13 cellular contexts compared by ENCODE assay signal in the genomic region with DNA sequence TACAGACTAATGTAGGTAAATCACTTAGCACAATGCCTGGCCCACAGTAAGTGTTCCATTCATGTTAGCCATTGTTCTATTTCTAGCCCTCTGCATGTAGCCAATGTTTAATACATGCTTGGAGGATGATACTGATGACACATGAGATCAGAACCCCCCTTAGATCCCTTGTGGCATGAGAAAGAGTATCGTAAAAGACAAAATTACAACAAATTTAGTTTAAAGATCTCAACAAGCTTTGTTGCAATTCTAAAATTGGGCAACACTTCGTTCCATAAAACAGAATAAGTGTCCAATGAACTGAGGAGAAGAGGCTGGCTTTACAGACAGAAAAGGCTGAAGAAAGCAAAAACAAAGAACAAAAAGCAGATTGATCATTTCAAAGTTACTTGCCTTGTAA.
A peak's percentile ranks its signal among the peaks of the same experiment; 100 is the strongest.
DNase-seq lines count a peak whose midpoint lies in the region; ATAC-seq, FAIRE-seq and TF ChIP-seq lines count a peak whose summit lies in the region.
"Had no signal": no experiment of that assay in that cellular context is flagged by ENCODE, and none has a peak within 500 bp of the region (broad histone marks: within the 10 kb centered on the region; RNA-seq: fewer than 3 reads in every experiment).

No MANE protein-coding gene starts in this region.

- no peaks in the 10 kb centered on the region for H3K36me3 ChIP-seq in BLaER1 treated with 17β-estradiol and CSF1 and Interleukin-3, amounts not matched to agents 10 nM and 100 nM
- H3K36me3 ChIP-seq in GM23338 (ENCODE audit: insufficient read depth) (no peaks in the 10 kb centered on the region), RWPE2 (ENCODE audit: low read depth) (no peaks in the 10 kb centered on the region), neural progenitor cell (no peaks in the 10 kb centered on the region)

- peaks cover 5% of the 10 kb centered on the region; the same call in 2 of the 3 replicates for H3K4me1 Mint-ChIP-seq in GM23338
- H3K4me1 Mint-ChIP-seq in neural progenitor cell = peaks cover 18% of the 10 kb centered on the region
- H3K4me1 Mint-ChIP-seq in WTC11 = peaks cover 2% of the 10 kb centered on the region

- no peaks in the 10 kb centered on the region for H4K20me1 ChIP-seq in BLaER1 treated with 17β-estradiol and CSF1 and Interleukin-3, amounts not matched to agents 10 nM and 100 nM
- H4K20me1 ChIP-seq in GM23338 (replicated peaks; ENCODE audit: insufficient read depth) (no peaks in the 10 kb centered on the region), neural progenitor cell (ENCODE audit: low read depth) (no peaks in the 10 kb centered on the region)

- FAIRE-seq in RCC 7860 (lab: Jason Lieb, UNC) = no peak
- FAIRE-seq: urothelium cell line had no signal

- TF ChIP-seq CTCF in GM23338 (conservative IDR thresholded peaks at IDR 0.05; ENCODE audit: low read depth in 2 of 2) = no peak
- no peak for TF ChIP-seq CTCF in RWPE2 (IDR thresholded peaks at IDR 0.05; ENCODE audit: poor library complexity, severe bottlenecking)
- TF ChIP-seq CTCF in neural progenitor cell (IDR thresholded peaks at IDR 0.05) = no peak
- no peak for TF ChIP-seq CTCF in WTC11 (IDR thresholded peaks at IDR 0.05)

- POLR2A ChIA-PET in WTC11 (lab: Charles Lee) = no interaction called here

- H3K9me3 ChIP-seq in BLaER1 treated with 17β-estradiol and CSF1 and Interleukin-3, amounts not matched to agents 10 nM and 100 nM (replicated peaks in 1 of 11) = no peaks in the 10 kb centered on the region
- H3K9me3 ChIP-seq in RWPE2 (ENCODE audit: severe bottlenecking) (no peaks in the 10 kb centered on the region), neural progenitor cell (ENCODE audit: low read depth) (no peaks in the 10 kb centered on the region)

- no peaks in the 10 kb centered on the region for H3K9me3 Mint-ChIP-seq in GM23338
- no peaks in the 10 kb centered on the region for H3K9me3 Mint-ChIP-seq in neural progenitor cell
- peaks cover 7% of the 10 kb centered on the region for H3K9me3 Mint-ChIP-seq in WTC11

- H3K79me2 ChIP-seq in GM23338 (replicated peaks; ENCODE audit: insufficient read depth) (no peaks in the 10 kb centered on the region), neural progenitor cell (ENCODE audit: low read depth) (no peaks in the 10 kb centered on the region)
- H3K79me2 ChIP-seq: parathyroid adenoma had no signal

- peaks cover 2% of the 10 kb centered on the region for H3K27me3 Mint-ChIP-seq in GM23338 (ENCODE audit: insufficient read depth, low read depth, poor library complexity)
- H3K27me3 Mint-ChIP-seq in neural progenitor cell (ENCODE audit: insufficient read depth, low read depth) = peaks cover 4% of the 10 kb centered on the region
- H3K27me3 Mint-ChIP-seq in WTC11 (ENCODE audit: low read depth) = 0 out of 2 replicates have a peak, but pooled peaks cover 4% of the 10 kb centered on the region

- no peaks in the 10 kb centered on the region for H3K9me2 ChIP-seq in GM23338 (ENCODE audit: insufficient read depth)

- H3K27ac Mint-ChIP-seq in GM23338 (no peak overlapping the region), neural progenitor cell (peak overlapping the region; percentile 13), WTC11 (no peak overlapping the region)

- H3K4me3 Mint-ChIP-seq in GM23338 (no peak overlapping the region), neural progenitor cell (no peak overlapping the region), WTC11 (no peak overlapping the region)

- H3F3A ChIP-seq in GM23338 (replicated peaks; ENCODE audit: low read depth) (0 out of 2 replicates have a peak, but pooled peaks cover 2% of the 10 kb centered on the region), neural progenitor cell (ENCODE audit: low read depth) (peaks cover 39% of the 10 kb centered on the region)

- H3K4me2 ChIP-seq in BLaER1 treated with 17β-estradiol and CSF1 and Interleukin-3, amounts not matched to agents 10 nM and 100 nM = peak overlapping the region; percentile 60 to 87 (median 70)
- H3K4me2 ChIP-seq in GM23338 (no peak overlapping the region), neural progenitor cell (no peak overlapping the region)

- H3K4me1 ChIP-seq in BLaER1 treated with 17β-estradiol and CSF1 and Interleukin-3, amounts not matched to agents 10 nM and 100 nM = peaks cover 46 to 78% (median 59%) of the 10 kb centered on the region in 10 experiments
- no peaks in the 10 kb centered on the region; the same call in 1 of the 2 replicates for H3K4me1 ChIP-seq in GM23338 (ENCODE audit: insufficient read depth)
- peaks cover 20% of the 10 kb centered on the region for H3K4me1 ChIP-seq in RWPE2 (ENCODE audit: insufficient read depth, poor library complexity, severe bottlenecking)
- peaks cover 23% of the 10 kb centered on the region for H3K4me1 ChIP-seq in neural progenitor cell
- H3K4me1 ChIP-seq: parathyroid adenoma had no signal

- CTCF ChIA-PET in WTC11 (lab: Charles Lee) = interaction anchor here (1.8 to 2.5 kb wide), 3 partner anchors 8 to 194 kb away, joined by 5 to 6 read pairs (median 6); no protein-coding TSS in a partner anchor

- H3K9ac ChIP-seq in BLaER1 treated with 17β-estradiol and CSF1 and Interleukin-3, amounts not matched to agents 10 nM and 100 nM = peak overlapping the region in 5 of 11 experiments; percentile 4 to 23 (median 9); a peak in 4 of 22 replicates
- no peak overlapping the region for H3K9ac ChIP-seq in neural progenitor cell
- H3K9ac ChIP-seq: parathyroid adenoma had no signal

- no peak overlapping the region for H3K4me3 ChIP-seq in BLaER1 treated with 17β-estradiol and CSF1 and Interleukin-3, amounts not matched to agents 10 nM and 100 nM
- no peak overlapping the region for H3K4me3 ChIP-seq in GM23338
- H3K4me3 ChIP-seq in RWPE2 (ENCODE audit: severe bottlenecking) = no peak overlapping the region
- no peak overlapping the region for H3K4me3 ChIP-seq in neural progenitor cell

- ATAC-seq in GM23338 = no peak
- ATAC-seq in RWPE2 (ENCODE audit: low read depth) = no peak
- ATAC-seq in WTC11 = no peak

- H3K27me3 ChIP-seq in BLaER1 treated with 17β-estradiol and CSF1 and Interleukin-3, amounts not matched to agents 10 nM and 100 nM = no peaks in the 10 kb centered on the region
- H3K27me3 ChIP-seq in GM23338 (ENCODE audit: insufficient read depth) = no peaks in the 10 kb centered on the region
- H3K27me3 ChIP-seq in RWPE2 (ENCODE audit: insufficient read depth, poor library complexity, severe bottlenecking) = no peaks in the 10 kb centered on the region
- no peaks in the 10 kb centered on the region for H3K27me3 ChIP-seq in neural progenitor cell

- no peak for DNase-seq in GM23338 (ENCODE audit: low spot score)
- DNase-seq in RWPE2 (ENCODE audit: low spot score) = no peak
- no peak for DNase-seq in neural progenitor cell (ENCODE audit: low spot score)
- DNase-seq in RCC 7860 (ENCODE audit: low spot score) = no peak
- DNase-seq in T-helper 2 cell = no peak
- no peak for DNase-seq in SW 1271 (lab: John Stamatoyannopoulos, UW)
- DNase-seq in WTC11 (ENCODE audit: low spot score) = no peak
- DNase-seq: activated CD8-positive, alpha-beta memory T cell treated with anti-CD3 and anti-CD28 coated beads, Interleukin-2, amount 50 U/mL, for 48 hours; C1 segment of cervical spinal cord; NCI-H446 treated with DMSO at 0.1 percent for 48 hours had no signal

- H3K36me3 Mint-ChIP-seq in GM23338 (ENCODE audit: low read depth) (no peaks in the 10 kb centered on the region), neural progenitor cell (peaks cover 2% of the 10 kb centered on the region), WTC11 (no peaks in the 10 kb centered on the region)

- H2AFZ ChIP-seq in GM23338 = peak overlapping the region; percentile 76
- H2AFZ ChIP-seq in neural progenitor cell (replicated peaks) = no peak overlapping the region

- H3K27ac ChIP-seq in BLaER1 treated with 17β-estradiol and CSF1 and Interleukin-3, amounts not matched to agents 10 nM and 100 nM = peak overlapping the region; percentile 35 to 74 (median 69); a peak in 21 of 22 replicates
- no peak overlapping the region for H3K27ac ChIP-seq in GM23338 (ENCODE audit: low read depth)
- H3K27ac ChIP-seq in RWPE2 (ENCODE audit: poor library complexity, severe bottlenecking) = peak overlapping the region; percentile 90
- no peak overlapping the region for H3K27ac ChIP-seq in neural progenitor cell
- H3K27ac ChIP-seq: parathyroid adenoma had no signal

TF ChIP-seq in GM23338, 12 proteins besides CTCF, POLR2A, EP300 and RAD21 (continues in another document):
- TF ChIP-seq POLR2AphosphoS5 (IDR thresholded peaks at IDR 0.05; ENCODE audit: low read depth) = no peak
- TF ChIP-seq ZNF331 (CRISPR knock-in tag; IDR thresholded peaks at IDR 0.05; ENCODE audit: low read depth) = no peak
- no peak for TF ChIP-seq ETS1 (IDR thresholded peaks at IDR 0.05)
- no peak for TF ChIP-seq EZH2phosphoT487 (IDR thresholded peaks at IDR 0.05; ENCODE audit: unreplicated experiment)
- no peak for TF ChIP-seq NANOG (IDR thresholded peaks at IDR 0.05; ENCODE audit: borderline replicate concordance)

TF ChIP-seq in WTC11, 78 proteins besides CTCF, POLR2A, EP300 and RAD21 (continues in another document):
- TF ChIP-seq PRDM15 (CRISPR knock-in tag; IDR thresholded peaks at IDR 0.05) = no peak

Comparison
In these comparisons a context has a peak if more than half of its experiments do, and no peak if none do; other contexts are left out.
1. H3K27ac ChIP-seq: peak in BLaER1 treated with 17β-estradiol and CSF1 and Interleukin-3, amounts not matched to agents 10 nM and 100 nM (11 of 11) and RWPE2 (single experiment); none in GM23338 (single experiment) and neural progenitor cell (single experiment).
2. H3K4me2 ChIP-seq: peak in BLaER1 treated with 17β-estradiol and CSF1 and Interleukin-3, amounts not matched to agents 10 nM and 100 nM (11 of 11); none in GM23338 (single experiment) and neural progenitor cell (single experiment).